9 cellular contexts compared by ENCODE assay signal in genomic region chr1:89524369-89525168, GRCh38. TPM values are rescaled to one million over a fixed set of nuclear protein-coding genes. Genes with fewer than 3 reads are reported as not detected.
A peak's percentile ranks its signal among the peaks of the same experiment; 100 is the strongest.
DNase-seq lines count a peak whose midpoint lies in the region; ATAC-seq and TF ChIP-seq lines count a peak whose summit lies in the region.
"Had no signal": no experiment of that assay in that cellular context is flagged by ENCODE, and none has a peak within 500 bp of the region (broad histone marks: within the 10 kb centered on the region; RNA-seq: fewer than 3 reads in every experiment).

TSS of gene LRRC8B (plus strand) at chr1:89524829. CDS start at chr1:89582651, 57,822 bp downstream.

- CTCF ChIA-PET in activated CD4-positive, alpha-beta memory T cell treated with anti-CD3 and anti-CD28 coated beads for 36 hours (lab: Charles Lee), result interaction anchor here (0.5 to 1.0 kb wide), 4 partner anchors 15 to 254 kb away, joined by 3 read pairs; no protein-coding TSS in a partner anchor

- peak; percentile 50 for ATAC-seq in HG03378 (IDR thresholded peaks at IDR 0.05; ENCODE audit: unreplicated experiment)
- ATAC-seq in right lobe of liver, result peak; percentile 96 to 99 (median 98)

- DNase-seq in BE2C (peak; percentile 89), NCI-H526 treated with DMSO at 0.1 percent for 48 hours (lab: John Stamatoyannopoulos, UW) (peak; percentile 80), dorsolateral prefrontal cortex (peak; percentile 66 to 96 (median 90)), right lobe of liver (peak; percentile 95 to 97 (median 97))
- DNase-seq in activated CD4-positive, alpha-beta memory T cell treated with anti-CD3 and anti-CD28 coated beads for 36 hours, result peak; percentile 93
- peak; percentile 90 for DNase-seq in stimulated activated CD4-positive, alpha-beta T cell treated with anti-CD3 and anti-CD28 coated beads, Interleukin-4, amount 100 ng/mL, for 24 hours

- H3K36me3 Mint-ChIP-seq in activated CD4-positive, alpha-beta memory T cell treated with anti-CD3 and anti-CD28 coated beads for 36 hours, result peaks cover 16% of the 10 kb centered on the region

- intact Hi-C loops in activated CD4-positive, alpha-beta memory T cell treated with anti-CD3 and anti-CD28 coated beads for 36 hours (cut with micrococcal nuclease), result loop anchor here (1.0 to 5.0 kb wide), 10 partner anchors 21 to 473 kb away; partner anchors contain the start of gene ZNF326
- intact Hi-C loops in dorsolateral prefrontal cortex (cut with DNase I), result loop anchor here (2.0 to 10.0 kb wide), 6 partner anchors 37 to 110 kb away; partner anchors contain the start of gene LRRC8C (in 2 of the 2)
- intact Hi-C loops in right lobe of liver (cut with DNase I), result loop anchor here in 1 of 2 donors (5.0 kb wide), 1 partner anchor 73 kb away; no protein-coding TSS in a partner anchor

- H3K27ac Mint-ChIP-seq in activated CD4-positive, alpha-beta memory T cell treated with anti-CD3 and anti-CD28 coated beads for 36 hours, result no peak within 1 kb of the TSS
- H3K27ac Mint-ChIP-seq: stimulated activated naive CD8-positive, alpha-beta T cell treated with anti-CD3 and anti-CD28 coated beads, Interleukin-15, Interleukin-2, amounts not matched to agents 100 ng/mL and 50 ng/mL, for 24 hours had no signal

- H3K4me3 ChIP-seq in BE2C (ENCODE audit: low read depth, low read length) (peak within 1 kb of the TSS; percentile 80), dorsolateral prefrontal cortex (peak within 1 kb of the TSS; percentile 67 to 100 (median 95)), right lobe of liver (peak within 1 kb of the TSS; percentile 70 to 93 (median 92))

- peaks cover 31% of the 10 kb centered on the region for H3K4me1 Mint-ChIP-seq in activated CD4-positive, alpha-beta memory T cell treated with anti-CD3 and anti-CD28 coated beads for 36 hours (ENCODE audit: low read depth)

- no peaks in the 10 kb centered on the region for H3K27me3 ChIP-seq in BE2C
- no peaks in the 10 kb centered on the region for H3K27me3 ChIP-seq in dorsolateral prefrontal cortex
- H3K27me3 ChIP-seq in right lobe of liver, result no peaks in the 10 kb centered on the region

- no peaks in the 10 kb centered on the region for H3K27me3 Mint-ChIP-seq in activated CD4-positive, alpha-beta memory T cell treated with anti-CD3 and anti-CD28 coated beads for 36 hours
- H3K27me3 Mint-ChIP-seq: stimulated activated naive CD8-positive, alpha-beta T cell treated with anti-CD3 and anti-CD28 coated beads, Interleukin-15, Interleukin-2, amounts not matched to agents 100 ng/mL and 50 ng/mL, for 24 hours had no signal

- H3K27ac ChIP-seq in dorsolateral prefrontal cortex, result peak within 1 kb of the TSS; percentile 80 to 98 (median 95)
- H3K27ac ChIP-seq in right lobe of liver, result peak within 1 kb of the TSS; percentile 74 to 97 (median 92)

- WGBS in right lobe of liver (ENCODE audit: insufficient coverage, low coverage, low lambda C conversion rate, missing lambda C conversion rate), result 0% methylated on average over 19 of the region's 85 CpGs

- POLR2A ChIA-PET in activated CD4-positive, alpha-beta memory T cell treated with anti-CD3 and anti-CD28 coated beads for 36 hours (lab: Charles Lee), result interaction anchor here (0.9 to 2.1 kb wide), 14 partner anchors 9 to 238 kb away, joined by 3 to 10 read pairs (median 6); no protein-coding TSS in a partner anchor

- H3K9me3 Mint-ChIP-seq in activated CD4-positive, alpha-beta memory T cell treated with anti-CD3 and anti-CD28 coated beads for 36 hours, result peaks cover 6% of the 10 kb centered on the region

- no peak within 1 kb of the TSS for H3K4me3 Mint-ChIP-seq in activated CD4-positive, alpha-beta memory T cell treated with anti-CD3 and anti-CD28 coated beads for 36 hours
- H3K4me3 Mint-ChIP-seq: stimulated activated naive CD8-positive, alpha-beta T cell treated with anti-CD3 and anti-CD28 coated beads, Interleukin-15, Interleukin-2, amounts not matched to agents 100 ng/mL and 50 ng/mL, for 24 hours had no signal

- H3K9me3 ChIP-seq in BE2C (no peaks in the 10 kb centered on the region), right lobe of liver (no peaks in the 10 kb centered on the region)

- no peaks in the 10 kb centered on the region for H3K36me3 ChIP-seq in BE2C
- no peaks in the 10 kb centered on the region for H3K36me3 ChIP-seq in right lobe of liver

- H3K4me1 ChIP-seq in BE2C (no peaks in the 10 kb centered on the region), right lobe of liver (peaks cover 0 to 6% (median 0%) of the 10 kb centered on the region in 4 donors)

- TF ChIP-seq POLR2A in GM19099 (IDR thresholded peaks at IDR 0.05; ENCODE audit: extremely low read depth, insufficient read length, low read depth) (peak; percentile 79), right lobe of liver (IDR thresholded peaks at IDR 0.05) (peak; percentile 85)

- no peak for TF ChIP-seq CTCF in BE2C (IDR thresholded peaks at IDR 0.05; ENCODE audit: low read depth, low read length)
- TF ChIP-seq CTCF in dorsolateral prefrontal cortex (IDR thresholded peaks at IDR 0.05 in 54 of 56, conservative IDR thresholded peaks at IDR 0.05 in 2 of 56; ENCODE audit: low read depth in 1 of 56, partially characterized antibody in 56 of 56), result peak in 15 of 56 donors; percentile 5 to 54 (median 14)
- no peak for TF ChIP-seq CTCF in right lobe of liver (IDR thresholded peaks at IDR 0.05)

RNA-seq across cellular contexts. Expression of gene LRRC8B, which starts in this region (rescaled TPM):
- polyA plus RNA-seq in BE2C (2012; ENCODE audit: insufficient read depth, insufficient read length, low read depth), result 5.7 TPM
- total RNA-seq in activated CD4-positive, alpha-beta memory T cell treated with anti-CD3 and anti-CD28 coated beads for 36 hours, result 10 to 100 TPM; 41.1 to 42.1 TPM
- total RNA-seq in dorsolateral prefrontal cortex, result 100 to 1,000 TPM in 21 of 120 experiments, 10 to 100 TPM in 99; 38.4 to 137 (median 85.9) TPM
- 10 to 100 TPM in 1 of 6 experiments, 1 to 10 TPM in 5; 1.8 to 11.3 (median 4.7) TPM for total RNA-seq in right lobe of liver

Comparison
In these comparisons a context has a peak if more than half of its experiments do, and no peak if none do; other contexts are left out.
1. Peak in every context shown above with its lines: DNase-seq, ATAC-seq, H3K4me3 ChIP-seq and H3K27ac ChIP-seq.